ENCODE assay signal across 12 cellular contexts in genomic region chr4:138037716-138038115, GRCh38.
A peak's percentile ranks its signal among the peaks of the same experiment; 100 is the strongest.
DNase-seq lines count a peak whose midpoint lies in the region; ATAC-seq, FAIRE-seq and TF ChIP-seq lines count a peak whose summit lies in the region.
"Had no signal": no experiment of that assay in that cellular context is flagged by ENCODE, and none has a peak within 500 bp of the region (broad histone marks: within the 10 kb centered on the region; RNA-seq: fewer than 3 reads in every experiment).

No MANE protein-coding gene starts in this region.

- FAIRE-seq in endothelial cell of umbilical vein (lab: Jason Lieb, UNC), result no peak

- no peak overlapping the region for H3K4me2 ChIP-seq in endothelial cell of umbilical vein (ENCODE audit: insufficient read depth, low read length)

- H3K36me3 ChIP-seq in endothelial cell of umbilical vein (ENCODE audit: control insufficient read depth in 2 of 2, extremely low read depth in 1 of 2, insufficient read depth in 2 of 2, low read length in 2 of 2), result no peaks in the 10 kb centered on the region
- H3K36me3 ChIP-seq: suprapubic skin had no signal

- TF ChIP-seq CTCF in endothelial cell of umbilical vein (IDR thresholded peaks at IDR 0.05; ENCODE audit: extremely low read depth in 1 of 2, insufficient read depth in 1 of 2, low read depth in 1 of 2, low read length in 2 of 2), result no peak
- no peak for TF ChIP-seq CTCF in mesothelial cell of epicardium (IDR thresholded peaks at IDR 0.05; ENCODE audit: unreplicated experiment)
- no peak for TF ChIP-seq CTCF in osteocyte (IDR thresholded peaks at IDR 0.05)

- POLR2A ChIA-PET in endothelial cell of umbilical vein (lab: Charles Lee), result no interaction called here

- dilution Hi-C loops in endothelial cell of umbilical vein (cut with MboI; ENCODE audit: extremely low pct_ligation_motif_present, low sequenced_read_pairs), result no loop called here

- no peak overlapping the region for H3K27ac ChIP-seq in endothelial cell of umbilical vein (ENCODE audit: insufficient read depth, low read depth, low read length)
- H3K27ac ChIP-seq: foreskin keratinocyte, suprapubic skin had no signal

- no peaks in the 10 kb centered on the region for H3K9me3 ChIP-seq in endothelial cell of umbilical vein (replicated peaks; ENCODE audit: control insufficient read depth, insufficient read depth, low read length)
- H3K9me3 ChIP-seq: suprapubic skin had no signal

- H2AFZ ChIP-seq in endothelial cell of umbilical vein (ENCODE audit: low read depth, low read length), result peak overlapping the region; percentile 62

- H3K27me3 Mint-ChIP-seq in mesothelial cell of epicardium (ENCODE audit: low read depth) (no peaks in the 10 kb centered on the region), osteocyte (ENCODE audit: unreplicated experiment) (no peaks in the 10 kb centered on the region)

- no peaks in the 10 kb centered on the region for H3K9me1 ChIP-seq in endothelial cell of umbilical vein (replicated peaks; ENCODE audit: control insufficient read depth, extremely low read depth, insufficient read depth, low read length)

- H3K79me2 ChIP-seq in endothelial cell of umbilical vein (ENCODE audit: control insufficient read depth, insufficient read depth, low read length), result no peaks in the 10 kb centered on the region

- CTCF ChIA-PET in endothelial cell of umbilical vein (lab: Charles Lee), result interaction anchor here (0.8 to 7.0 kb wide), 7 partner anchors 17 to 900 kb away, joined by 3 to 309 read pairs (median 15); no protein-coding TSS in a partner anchor

- intact Hi-C loops in endothelial cell of umbilical vein (cut with micrococcal nuclease), result loop anchor here (10.0 kb wide), 1 partner anchor 877 kb away; no protein-coding TSS in a partner anchor

- no TSS peak for BruUV-seq in endothelial cell of umbilical vein (replicated peaks; lab: Mats Ljungman, UMichigan)

- no peaks in the 10 kb centered on the region for H4K20me1 ChIP-seq in endothelial cell of umbilical vein (replicated peaks; ENCODE audit: control insufficient read depth, extremely low read depth, insufficient read depth, low read length)

- peaks cover 16% of the 10 kb centered on the region for H3K4me1 Mint-ChIP-seq in mesothelial cell of epicardium
- H3K4me1 Mint-ChIP-seq in osteocyte (ENCODE audit: unreplicated experiment), result peaks cover 3% of the 10 kb centered on the region

- peak; percentile 70 for DNase-seq in AG20443 (ENCODE audit: low spot score)
- peak; percentile 81 for DNase-seq in LHCN-M2 (ENCODE audit: low read depth)
- no peak for DNase-seq in endothelial cell of umbilical vein (ENCODE audit: low read depth, low spot score)
- no peak for DNase-seq in mesothelial cell of epicardium (ENCODE audit: low spot score in 2 of 2, unreplicated experiment in 2 of 2)
- no peak for DNase-seq in osteocyte (ENCODE audit: extremely low spot score, unreplicated experiment)
- DNase-seq in activated CD4-positive, alpha-beta T cell treated with anti-CD3 and anti-CD28 coated beads, Interleukin-2, amount 50 U/mL, for 1 hour, result no peak
- DNase-seq: aorta; foreskin keratinocyte; stimulated activated CD4-positive, alpha-beta T cell treated with anti-CD3 and anti-CD28 coated beads, Interleukin-15, amount 100 ng/mL, for 24 hours had no signal

- H3K4me3 Mint-ChIP-seq in mesothelial cell of epicardium, result no peak overlapping the region
- no peak overlapping the region for H3K4me3 Mint-ChIP-seq in osteocyte (ENCODE audit: unreplicated experiment)

- H3K9me3 Mint-ChIP-seq in mesothelial cell of epicardium, result peaks cover 3% of the 10 kb centered on the region
- no peaks in the 10 kb centered on the region for H3K9me3 Mint-ChIP-seq in osteocyte (ENCODE audit: unreplicated experiment)

- H3K27ac Mint-ChIP-seq in mesothelial cell of epicardium, result peak overlapping the region; percentile 13
- no peak overlapping the region for H3K27ac Mint-ChIP-seq in osteocyte (ENCODE audit: unreplicated experiment)

- no peaks in the 10 kb centered on the region for H3K36me3 Mint-ChIP-seq in mesothelial cell of epicardium
- H3K36me3 Mint-ChIP-seq in osteocyte (ENCODE audit: unreplicated experiment), result no peaks in the 10 kb centered on the region

- TF ChIP-seq POLR2A in endothelial cell of umbilical vein (IDR thresholded peaks at IDR 0.05; ENCODE audit: low read depth, low read length), result no peak

- H3K4me3 ChIP-seq in endothelial cell of umbilical vein (replicated peaks in 1 of 3; ENCODE audit: insufficient read depth in 1 of 3, low read depth in 1 of 3, low read length in 3 of 3), result no peak overlapping the region
- H3K4me3 ChIP-seq: suprapubic skin had no signal

- H3K27me3 ChIP-seq in endothelial cell of umbilical vein (ENCODE audit: control insufficient read depth in 2 of 2, insufficient read depth in 2 of 2, low read length in 2 of 2), result no peaks in the 10 kb centered on the region
- H3K27me3 ChIP-seq: foreskin keratinocyte, suprapubic skin had no signal

- H3K9ac ChIP-seq in endothelial cell of umbilical vein (replicated peaks; ENCODE audit: extremely low read depth, insufficient read depth, low read length), result no peak overlapping the region

- ATAC-seq in GM18858 (IDR thresholded peaks at IDR 0.05; ENCODE audit: unreplicated experiment), result no peak
- ATAC-seq in HG02588 (IDR thresholded peaks at IDR 0.05; ENCODE audit: unreplicated experiment), result no peak
- ATAC-seq: foreskin keratinocyte had no signal

- peaks cover 35% of the 10 kb centered on the region for H3K4me1 ChIP-seq in endothelial cell of umbilical vein (ENCODE audit: control insufficient read depth, extremely low read depth, insufficient read depth, low read length)

TF ChIP-seq in endothelial cell of umbilical vein, 7 proteins besides CTCF, POLR2A, EP300 and RAD21:
- TF ChIP-seq FOS (IDR thresholded peaks at IDR 0.05; ENCODE audit: borderline replicate concordance, insufficient read depth, low read length) (no peak), MAX (IDR thresholded peaks at IDR 0.05; ENCODE audit: insufficient read depth, insufficient read length) (no peak), MYC (IDR thresholded peaks at IDR 0.05; ENCODE audit: low read depth, low read length) (no peak), GATA2 (IDR thresholded peaks at IDR 0.05; ENCODE audit: insufficient read depth, insufficient read length, low read depth, low read length) (no peak), EZH2 (IDR thresholded peaks at IDR 0.05; ENCODE audit: borderline replicate concordance, low read depth, low read length, severe bottlenecking) (no peak)

Comparison
In these comparisons a context has a peak if more than half of its experiments do, and no peak if none do; other contexts are left out.
1. DNase-seq: peak in AG20443 (single experiment) and LHCN-M2 (single experiment); none in endothelial cell of umbilical vein (single experiment), mesothelial cell of epicardium (0 of 2), osteocyte (single experiment) and activated CD4-positive, alpha-beta T cell treated with anti-CD3 and anti-CD28 coated beads, Interleukin-2, amount 50 U/mL, for 1 hour (single experiment).